21 cellular contexts compared by ENCODE assay signal in the genomic region with DNA sequence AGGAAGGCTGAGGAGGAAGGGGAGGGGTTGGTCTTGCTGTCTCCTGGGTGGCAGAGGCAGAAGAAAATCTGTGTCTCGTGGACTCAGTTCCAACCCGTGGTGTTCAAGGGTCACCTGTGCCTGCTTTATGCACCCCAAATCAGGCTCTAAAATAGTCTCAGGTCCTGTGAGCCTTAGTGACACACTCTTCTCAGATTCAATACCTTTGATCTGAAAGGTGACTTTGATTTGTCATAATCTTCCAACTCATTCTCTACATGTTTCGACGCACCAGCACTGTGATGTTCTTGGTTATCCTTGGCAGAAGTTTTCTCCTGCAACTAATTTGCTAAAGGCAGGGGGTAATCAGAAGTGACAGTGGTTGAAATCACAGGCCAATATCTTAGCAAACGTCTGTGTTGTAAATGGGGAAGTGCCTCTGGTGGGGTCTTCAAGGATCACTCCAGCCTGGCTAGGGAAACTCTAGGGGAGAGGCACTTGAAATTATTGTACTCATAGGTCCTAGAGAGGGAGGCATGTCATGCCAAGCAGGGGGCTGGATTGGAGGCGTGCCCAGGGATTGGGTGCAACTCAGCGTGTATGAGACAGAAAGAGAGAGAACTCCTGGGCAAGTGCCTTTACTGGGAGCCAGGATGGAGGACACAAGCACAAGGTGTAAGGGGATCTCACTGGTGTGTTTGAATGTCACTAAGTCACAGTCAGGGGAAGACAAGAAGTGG. TPM values are rescaled to one million over a fixed set of nuclear protein-coding genes. Genes with fewer than 3 reads are reported as not detected.
DNase-seq lines count a peak whose midpoint lies in the region; ATAC-seq and TF ChIP-seq lines count a peak whose summit lies in the region.
"Had no signal": no experiment of that assay in that cellular context is flagged by ENCODE, and none has a peak within 500 bp of the region (broad histone marks: within the 10 kb centered on the region; RNA-seq: fewer than 3 reads in every experiment).

No MANE protein-coding gene starts in this region.

- H3K36me3 Mint-ChIP-seq in endothelial cell (ENCODE audit: low read depth, unreplicated experiment) = peaks cover 4% of the 10 kb centered on the region

- H3K4me3 Mint-ChIP-seq in endothelial cell (ENCODE audit: unreplicated experiment) = no peak overlapping the region
- H3K4me3 Mint-ChIP-seq: nephron, T-cell had no signal

- H3K36me3 ChIP-seq in SK-N-SH (replicated peaks in 1 of 2; ENCODE audit: control insufficient read depth in 1 of 2, insufficient read depth in 2 of 2, low read length in 1 of 2) = peaks cover 15 to 32% of the 10 kb centered on the region in 2 experiments

- CTCF ChIA-PET in SK-N-SH (lab: Yijun Ruan, JAX) (interaction anchor here (0.9 to 1.1 kb wide), 2 partner anchors 18 to 95 kb away, joined by 3 to 6 read pairs; no protein-coding TSS in a partner anchor), HEK293T (lab: Yijun Ruan, JAX) (no interaction called here)

- H3K79me2 ChIP-seq in SK-N-SH (ENCODE audit: insufficient read depth) = peaks cover 20% of the 10 kb centered on the region

- peaks cover 30% of the 10 kb centered on the region for H3F3A ChIP-seq in SK-N-SH (replicated peaks; ENCODE audit: insufficient read depth)

- peak overlapping the region; percentile 27 for H3K27ac Mint-ChIP-seq in endothelial cell (ENCODE audit: unreplicated experiment)
- H3K27ac Mint-ChIP-seq: nephron, T-cell had no signal

- DNase-seq in left ventricle myocardium superior = no peak
- DNase-seq in cardiac septum (ENCODE audit: low spot score) = no peak
- no peak for DNase-seq in SK-N-SH
- DNase-seq in endothelial cell (ENCODE audit: low spot score) = no peak
- no peak for DNase-seq in HEK293T (ENCODE audit: extremely low spot score)
- no peak for DNase-seq in stimulated activated CD4-positive, alpha-beta T cell treated with anti-CD3 and anti-CD28 coated beads, Interleukin-2, amount 100 ng/mL, for 48 hours
- no peak for DNase-seq in pons (ENCODE audit: low spot score)
- DNase-seq: activated CD4-positive, alpha-beta T cell treated with anti-CD3 and anti-CD28 coated beads for 4 hours; adrenal gland; COR-L47; gastrocnemius medialis; Karpas-422; NCI-H187; NCI-H510A; Peyer's patch; stimulated activated CD4-positive, alpha-beta T cell treated with anti-CD3 and anti-CD28 coated beads, Interleukin-12 subunit alpha, Interleukin-12 subunit beta, amount 100 ng/mL, for 4 hours; T-cell had no signal

- H3K4me1 ChIP-seq in SK-N-SH (ENCODE audit: control insufficient read depth in 1 of 2, insufficient read depth in 2 of 2, low read depth in 1 of 2, low read length in 1 of 2) = peaks cover 0 to 17% of the 10 kb centered on the region in 2 experiments; a peak in 2 of 4 replicates
- H3K4me1 ChIP-seq: adrenal gland, Peyer's patch had no signal

- no peak for TF ChIP-seq EP300 in SK-N-SH (IDR thresholded peaks at IDR 0.05; ENCODE audit: borderline replicate concordance in 1 of 2, low read depth in 1 of 2, low read length in 1 of 2)

- peaks cover 15% of the 10 kb centered on the region for H3K4me1 Mint-ChIP-seq in endothelial cell (ENCODE audit: unreplicated experiment)

- no peak overlapping the region for H2AFZ ChIP-seq in SK-N-SH (ENCODE audit: low read depth)

- H3K9me2 ChIP-seq in SK-N-SH = no peaks in the 10 kb centered on the region

- peaks cover 32% of the 10 kb centered on the region for H4K20me1 ChIP-seq in SK-N-SH (ENCODE audit: insufficient read depth)

- H3K9ac ChIP-seq in SK-N-SH = no peak overlapping the region

- no peaks in the 10 kb centered on the region for H3K27me3 ChIP-seq in SK-N-SH (ENCODE audit: insufficient read depth)
- H3K27me3 ChIP-seq: adrenal gland, gastrocnemius medialis, Peyer's patch had no signal

- no peaks in the 10 kb centered on the region for H3K9me3 Mint-ChIP-seq in endothelial cell (ENCODE audit: unreplicated experiment)
- H3K9me3 Mint-ChIP-seq: nephron, T-cell had no signal

- H3K27me3 Mint-ChIP-seq in endothelial cell (ENCODE audit: unreplicated experiment) = no peaks in the 10 kb centered on the region
- H3K27me3 Mint-ChIP-seq: T-cell had no signal

- intact Hi-C loops in left ventricle myocardium superior (cut with micrococcal nuclease) (no loop called here), cardiac septum (cut with DNase I) (no loop called here)

- 65% methylated on average over 7 of the region's 7 CpGs for WGBS in SK-N-SH (ENCODE audit: low lambda C conversion rate)

- H3K9me3 ChIP-seq in SK-N-SH = no peaks in the 10 kb centered on the region
- H3K9me3 ChIP-seq: adrenal gland, gastrocnemius medialis, Peyer's patch had no signal

- TF ChIP-seq CTCF in SK-N-SH (IDR thresholded peaks at IDR 0.05) (no peak), endothelial cell (IDR thresholded peaks at IDR 0.05; ENCODE audit: unreplicated experiment) (no peak)

- POLR2A ChIA-PET in SK-N-SH (lab: Yijun Ruan, JAX) (no interaction called here), HEK293T (lab: Yijun Ruan, JAX) (no interaction called here)

- peak overlapping the region in 1 of 2 experiments; percentile 35; a peak in 1 of 4 replicates for H3K27ac ChIP-seq in SK-N-SH (ENCODE audit: low read depth in 2 of 2, low read length in 1 of 2)
- H3K27ac ChIP-seq: adrenal gland, gastrocnemius medialis, HL-60, Peyer's patch had no signal

- no peak for TF ChIP-seq RAD21 in SK-N-SH (IDR thresholded peaks at IDR 0.05; ENCODE audit: low read length)

- H3K4me2 ChIP-seq in SK-N-SH = no peak overlapping the region

- peak; percentile 40 for ATAC-seq in left ventricle myocardium superior
- no peak for ATAC-seq in HG02852 (IDR thresholded peaks at IDR 0.05; ENCODE audit: unreplicated experiment)
- ATAC-seq: gastrocnemius medialis, T-cell had no signal

- H3K4me3 ChIP-seq in SK-N-SH (ENCODE audit: low read depth in 2 of 2, low read length in 1 of 2) = no peak overlapping the region
- H3K4me3 ChIP-seq: adrenal gland, gastrocnemius medialis, lung, Peyer's patch had no signal

TF ChIP-seq in SK-N-SH, 30 proteins besides CTCF, POLR2A, EP300 and RAD21:
- TF ChIP-seq, protein P1, sequence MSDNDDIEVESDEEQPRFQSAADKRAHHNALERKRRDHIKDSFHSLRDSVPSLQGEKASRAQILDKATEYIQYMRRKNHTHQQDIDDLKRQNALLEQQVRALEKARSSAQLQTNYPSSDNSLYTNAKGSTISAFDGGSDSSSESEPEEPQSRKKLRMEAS (IDR thresholded peaks at IDR 0.05; ENCODE audit: low read depth) = no peak
- TF ChIP-seq SIN3A (IDR thresholded peaks at IDR 0.05; ENCODE audit: borderline replicate concordance, low read depth, low read length) = 0 out of 2 replicates have a peak, but pooled peaks have one; percentile 18
- TF ChIP-seq, protein P2, sequence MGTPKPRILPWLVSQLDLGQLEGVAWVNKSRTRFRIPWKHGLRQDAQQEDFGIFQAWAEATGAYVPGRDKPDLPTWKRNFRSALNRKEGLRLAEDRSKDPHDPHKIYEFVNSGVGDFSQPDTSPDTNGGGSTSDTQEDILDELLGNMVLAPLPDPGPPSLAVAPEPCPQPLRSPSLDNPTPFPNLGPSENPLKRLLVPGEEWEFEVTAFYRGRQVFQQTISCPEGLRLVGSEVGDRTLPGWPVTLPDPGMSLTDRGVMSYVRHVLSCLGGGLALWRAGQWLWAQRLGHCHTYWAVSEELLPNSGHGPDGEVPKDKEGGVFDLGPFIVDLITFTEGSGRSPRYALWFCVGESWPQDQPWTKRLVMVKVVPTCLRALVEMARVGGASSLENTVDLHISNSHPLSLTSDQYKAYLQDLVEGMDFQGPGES (IDR thresholded peaks at IDR 0.05; ENCODE audit: low read depth, low read length) = no peak

TF ChIP-seq in HEK293T, 16 proteins besides CTCF, POLR2A, EP300 and RAD21:
- TF ChIP-seq FOXK2 (IDR thresholded peaks at IDR 0.05) (no peak), FOXM1 (IDR thresholded peaks at IDR 0.05; ENCODE audit: borderline replicate concordance) (no peak), SUZ12 (IDR thresholded peaks at IDR 0.05) (no peak), ELF4 (IDR thresholded peaks at IDR 0.05) (no peak), CTBP1 (IDR thresholded peaks at IDR 0.05; ENCODE audit: borderline replicate concordance) (no peak), NFRKB (IDR thresholded peaks at IDR 0.05) (no peak), ZNF384 (IDR thresholded peaks at IDR 0.05) (no peak), ARNT (IDR thresholded peaks at IDR 0.05) (no peak), SP1 (IDR thresholded peaks at IDR 0.05) (no peak)
- TF ChIP-seq, protein P3, sequence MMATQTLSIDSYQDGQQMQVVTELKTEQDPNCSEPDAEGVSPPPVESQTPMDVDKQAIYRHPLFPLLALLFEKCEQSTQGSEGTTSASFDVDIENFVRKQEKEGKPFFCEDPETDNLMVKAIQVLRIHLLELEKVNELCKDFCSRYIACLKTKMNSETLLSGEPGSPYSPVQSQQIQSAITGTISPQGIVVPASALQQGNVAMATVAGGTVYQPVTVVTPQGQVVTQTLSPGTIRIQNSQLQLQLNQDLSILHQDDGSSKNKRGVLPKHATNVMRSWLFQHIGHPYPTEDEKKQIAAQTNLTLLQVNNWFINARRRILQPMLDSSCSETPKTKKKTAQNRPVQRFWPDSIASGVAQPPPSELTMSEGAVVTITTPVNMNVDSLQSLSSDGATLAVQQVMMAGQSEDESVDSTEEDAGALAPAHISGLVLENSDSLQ (IDR thresholded peaks at IDR 0.05) = no peak

RNA-seq across cellular contexts. Expression of a gene that starts 16.5 kb away (rescaled TPM):
- total RNA-seq in left ventricle myocardium superior (153 TPM), cardiac septum (127 TPM), endothelial cell (ENCODE audit: unreplicated experiment) (157 TPM)
- polyA plus RNA-seq in SK-N-SH (2012; rRNA removed) = 558 and 669 TPM in 2 replicates
- polyA plus RNA-seq in SK-N-SH (2012; cell fraction: cytosol; rRNA removed) = 311 and 514 TPM in 2 replicates
- 151 and 328 TPM in 2 replicates for polyA plus RNA-seq in SK-N-SH (2012; cell fraction: nucleus; rRNA removed)

RNA-seq across cellular contexts. Expression of a gene that starts 19.0 kb away (rescaled TPM):
- total RNA-seq in left ventricle myocardium superior (not detected), cardiac septum (0.08 TPM), endothelial cell (ENCODE audit: unreplicated experiment) (371 TPM)
- polyA plus RNA-seq in SK-N-SH (2012; rRNA removed) = 0.02 TPM in 1 of 2 replicates, not detected in the other
- polyA plus RNA-seq in SK-N-SH (2012; cell fraction: cytosol; rRNA removed) = 0.01 and 0.03 TPM in 2 replicates
- polyA plus RNA-seq in SK-N-SH (2012; cell fraction: nucleus; rRNA removed) = 0.01 TPM in 1 of 2 replicates, not detected in the other
- total RNA-seq: adrenal gland, gastrocnemius medialis, Peyer's patch, T-cell had no signal
- polyA plus RNA-seq: adrenal gland had no signal

Comparison
In these comparisons a context has a peak if more than half of its experiments do, and no peak if none do; other contexts are left out.
1. RNA of a gene that starts 19.0 kb away (total RNA-seq): 371 TPM in endothelial cell (single experiment); 0.08 TPM in cardiac septum (single experiment) and not detected in left ventricle myocardium superior (single experiment); every median in the first group is over 100 times any median in the second.